19 cellular contexts compared by ENCODE assay signal in the genomic region with DNA sequence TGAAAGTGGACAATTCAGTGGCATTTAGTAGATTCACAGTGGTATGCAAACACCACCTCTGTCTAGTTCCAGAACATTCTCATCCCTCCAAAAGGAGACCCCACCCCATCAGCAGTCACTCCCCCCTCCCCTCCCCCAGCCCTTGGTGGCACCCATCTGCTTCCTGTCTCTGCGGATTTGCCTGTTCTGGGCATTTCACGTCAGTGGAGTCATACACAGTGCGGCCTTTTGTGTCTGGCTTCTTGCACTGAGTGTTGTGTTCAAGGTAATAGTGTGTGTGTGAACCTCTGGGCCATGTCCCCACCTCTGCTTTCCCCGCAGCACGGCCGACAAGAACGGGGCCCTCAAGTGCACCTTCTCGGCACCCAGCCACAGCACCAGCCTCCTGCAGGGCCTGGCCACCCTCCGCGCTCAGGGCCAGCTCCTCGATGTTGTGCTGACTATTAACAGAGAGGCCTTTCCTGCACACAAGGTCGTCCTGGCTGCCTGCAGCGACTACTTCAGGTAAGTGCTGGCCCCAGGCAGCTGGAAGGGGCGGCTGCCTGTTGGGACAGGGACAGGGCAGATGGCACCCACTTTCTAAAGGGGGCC. TPM values are rescaled to one million over a fixed set of nuclear protein-coding genes. Genes with fewer than 3 reads are reported as not detected.
DNase-seq lines count a peak whose midpoint lies in the region; ATAC-seq and TF ChIP-seq lines count a peak whose summit lies in the region.
"Had no signal": no experiment of that assay in that cellular context is flagged by ENCODE, and none has a peak within 500 bp of the region (broad histone marks: within the 10 kb centered on the region; RNA-seq: fewer than 3 reads in every experiment).

No MANE protein-coding gene starts in this region.

- H3K4me1 ChIP-seq in CD8-positive, alpha-beta T cell (ENCODE audit: insufficient read depth, low read length): peaks cover 17% of the 10 kb centered on the region
- H3K4me1 ChIP-seq in ascending aorta: peaks cover 23 to 56% of the 10 kb centered on the region in 2 donors
- no peaks in the 10 kb centered on the region for H3K4me1 ChIP-seq in GM23248 (ENCODE audit: insufficient read depth)

- H3K9me3 ChIP-seq in CD8-positive, alpha-beta T cell (ENCODE audit: low read length): no peaks in the 10 kb centered on the region
- no peaks in the 10 kb centered on the region for H3K9me3 ChIP-seq in ascending aorta
- no peaks in the 10 kb centered on the region for H3K9me3 ChIP-seq in GM23248 (ENCODE audit: low read depth)

- intact Hi-C loops in CD8-positive, alpha-beta T cell (cut with DNase I, micrococcal nuclease): no loop called here
- intact Hi-C loops in ascending aorta (cut with DNase I) (loop anchor here (10.0 kb wide), 1 partner anchor 209 kb away; no protein-coding TSS in a partner anchor), posterior vena cava (cut with DNase I) (no loop called here)

- H3K36me3 ChIP-seq in CD8-positive, alpha-beta T cell (ENCODE audit: insufficient read depth, low read length): no peaks in the 10 kb centered on the region
- H3K36me3 ChIP-seq in ascending aorta: peaks cover 18 to 23% of the 10 kb centered on the region in 2 donors
- no peaks in the 10 kb centered on the region for H3K36me3 ChIP-seq in GM23248 (ENCODE audit: low read depth)

- CTCF ChIA-PET in CD8-positive, alpha-beta T cell (lab: Charles Lee): no interaction called here

- peak in 4 of 7 experiments; percentile 19 to 52 (median 36) for DNase-seq in CD8-positive, alpha-beta T cell
- DNase-seq in NCI-H2171 treated with DMSO at 0.1 percent for 48 hours (lab: John Stamatoyannopoulos, UW) (peak; percentile 66), ascending aorta (ENCODE audit: low spot score in 2 of 2) (no peak), posterior vena cava (ENCODE audit: low spot score) (peak; percentile 83), KBM-7 (no peak), GM23248 (no peak), left lobe of liver (ENCODE audit: low spot score) (no peak)
- DNase-seq: C1 segment of cervical spinal cord; central memory CD4-positive, alpha-beta T cell; DMS79 treated with DMSO at 0.1 percent for 48 hours; NCI-H774; nucleus accumbens; stimulated activated CD4-positive, alpha-beta T cell treated with anti-CD3 and anti-CD28 coated beads, Interleukin-4, amount 100 ng/mL, for 1 hour; SW 1271 had no signal

- H3K27ac Mint-ChIP-seq in CD8-positive, alpha-beta T cell: peak overlapping the region; percentile 77
- H3K27ac Mint-ChIP-seq: type B pancreatic cell had no signal

- no peaks in the 10 kb centered on the region for H3F3A ChIP-seq in GM23248 (ENCODE audit: insufficient read depth)

- H3K4me3 Mint-ChIP-seq in CD8-positive, alpha-beta T cell: peak overlapping the region; percentile 71
- H3K4me3 Mint-ChIP-seq: endodermal cell, type B pancreatic cell had no signal

- no peaks in the 10 kb centered on the region for H3K9me2 ChIP-seq in GM23248 (ENCODE audit: insufficient read depth)

- TF ChIP-seq CTCF in CD8-positive, alpha-beta T cell (IDR thresholded peaks at IDR 0.05): no peak
- no peak for TF ChIP-seq CTCF in ascending aorta (IDR thresholded peaks at IDR 0.05)

- no peaks in the 10 kb centered on the region for H3K27me3 Mint-ChIP-seq in CD8-positive, alpha-beta T cell (ENCODE audit: low read depth)
- H3K27me3 Mint-ChIP-seq: type B pancreatic cell had no signal

- no peaks in the 10 kb centered on the region for H3K9me3 Mint-ChIP-seq in CD8-positive, alpha-beta T cell
- H3K9me3 Mint-ChIP-seq: endodermal cell, type B pancreatic cell had no signal

- no peaks in the 10 kb centered on the region for H3K79me2 ChIP-seq in GM23248 (ENCODE audit: insufficient read depth)

- WGBS in GM23248 (ENCODE audit: low coverage in 1 of 2, low lambda C conversion rate in 2 of 2, missing lambda C conversion rate in 2 of 2), 2 experiments: 81 to 87% methylated on average over 14 of the region's 14 CpGs

- no peak overlapping the region for H3K9ac ChIP-seq in GM23248

- peak overlapping the region; percentile 35 for H3K4me3 ChIP-seq in CD8-positive, alpha-beta T cell (ENCODE audit: low read depth, low read length)
- H3K4me3 ChIP-seq in ascending aorta (no peak overlapping the region), GM23248 (no peak overlapping the region)

- no peaks in the 10 kb centered on the region for H4K20me1 ChIP-seq in GM23248 (ENCODE audit: insufficient read depth)

- in situ Hi-C loops in KBM-7 (cut with MboI; ENCODE audit: low pct_unique_long_range_greater_than_20kb, low sequenced_read_pairs): no loop called here
- in situ Hi-C loops in GM23248 (cut with MboI): no loop called here

- no peaks in the 10 kb centered on the region for H3K27me3 ChIP-seq in CD8-positive, alpha-beta T cell (ENCODE audit: insufficient read depth, low read length)
- no peaks in the 10 kb centered on the region for H3K27me3 ChIP-seq in ascending aorta
- H3K27me3 ChIP-seq in GM23248 (replicated peaks; ENCODE audit: insufficient read depth): no peaks in the 10 kb centered on the region

- peaks cover 22% of the 10 kb centered on the region for H3K36me3 Mint-ChIP-seq in CD8-positive, alpha-beta T cell
- H3K36me3 Mint-ChIP-seq: type B pancreatic cell had no signal

- peaks cover 15% of the 10 kb centered on the region for H3K4me1 Mint-ChIP-seq in CD8-positive, alpha-beta T cell (ENCODE audit: low read depth)

- peak; percentile 84 for ATAC-seq in CD8-positive, alpha-beta T cell
- ATAC-seq in left lobe of liver: no peak
- ATAC-seq: HCT116 had no signal

- no peak overlapping the region for H2AFZ ChIP-seq in GM23248

- POLR2A ChIA-PET in CD8-positive, alpha-beta T cell (lab: Charles Lee): no interaction called here

- no peak overlapping the region for H3K4me2 ChIP-seq in GM23248 (ENCODE audit: unreplicated experiment)

- peak overlapping the region; percentile 48 for H3K27ac ChIP-seq in CD8-positive, alpha-beta T cell (ENCODE audit: low read depth, low read length)
- peak overlapping the region; percentile 94 to 95 for H3K27ac ChIP-seq in ascending aorta
- H3K27ac ChIP-seq in GM23248: no peak overlapping the region

RNA-seq across cellular contexts. Expression of a gene that starts 19.4 kb away (rescaled TPM):
- total RNA-seq in CD8-positive, alpha-beta T cell: 1 to 10 TPM; 7.1 to 7.5 TPM
- 10.0 TPM for total RNA-seq in ascending aorta
- 10 to 100 TPM in 1 of 2 donors, 1 to 10 TPM in 1; 9.3 to 15.7 TPM for total RNA-seq in posterior vena cava
- 1.2 and 1.4 TPM in 2 replicates for total RNA-seq in GM23248 (2014; rRNA removed; shearing (Covaris generic))
- polyA plus RNA-seq in GM23248 (2016; fragmentation: Nextera tagmentation; extraction: Ambion mirVana): 4.0 and 5.1 TPM in 2 replicates
- 6.2 TPM for total RNA-seq in left lobe of liver

RNA-seq across cellular contexts. Expression of a gene that starts 27.2 kb away (rescaled TPM):
- total RNA-seq in CD8-positive, alpha-beta T cell: 10 to 100 TPM; 21.4 to 26.4 TPM
- total RNA-seq in ascending aorta (52.8 TPM), posterior vena cava (10 to 100 TPM; 14.5 to 17.6 TPM), left lobe of liver (6.1 TPM)
- total RNA-seq in GM23248 (2014; rRNA removed; shearing (Covaris generic)): 5.7 and 6.4 TPM in 2 replicates
- 2.8 and 2.9 TPM in 2 replicates for polyA plus RNA-seq in GM23248 (2016; fragmentation: Nextera tagmentation; extraction: Ambion mirVana)

RNA-seq across cellular contexts. Expression of a gene that starts 51.4 kb away (rescaled TPM):
- total RNA-seq in CD8-positive, alpha-beta T cell: not detected
- not detected for total RNA-seq in ascending aorta
- 10 to 100 TPM in 1 of 2 donors, 1 to 10 TPM in 1; 2.8 to 14.5 TPM for total RNA-seq in posterior vena cava
- total RNA-seq in GM23248 (2014; rRNA removed; shearing (Covaris generic)): 0.13 and 0.97 TPM in 2 replicates
- 2.1 and 3.4 TPM in 2 replicates for polyA plus RNA-seq in GM23248 (2016; fragmentation: Nextera tagmentation; extraction: Ambion mirVana)
- not detected for total RNA-seq in left lobe of liver
- total RNA-seq: mononuclear cell, RPMI7951 had no signal

RNA-seq across cellular contexts. Expression of a gene that starts 57.4 kb away (rescaled TPM):
- total RNA-seq in CD8-positive, alpha-beta T cell: not detected
- total RNA-seq in ascending aorta: 638 TPM
- 100 to 1,000 TPM; 154 to 436 TPM for total RNA-seq in posterior vena cava
- 40.0 and 59.2 TPM in 2 replicates for total RNA-seq in GM23248 (2014; rRNA removed; shearing (Covaris generic))
- 8.6 and 9.9 TPM in 2 replicates for polyA plus RNA-seq in GM23248 (2016; fragmentation: Nextera tagmentation; extraction: Ambion mirVana)
- total RNA-seq in left lobe of liver: 0.20 TPM

Comparison
In these comparisons a context has a peak if more than half of its experiments do, and no peak if none do; other contexts are left out.
1. DNase-seq: peak in CD8-positive, alpha-beta T cell (4 of 7), NCI-H2171 treated with DMSO at 0.1 percent for 48 hours (single experiment) and posterior vena cava (single experiment); none in ascending aorta (0 of 2), KBM-7 (single experiment), GM23248 (single experiment) and left lobe of liver (single experiment).